ENCODE assay signal across 17 cellular contexts in genomic region chr15:95470997-95471692, GRCh38.
DNase-seq lines count a peak whose midpoint lies in the region; ATAC-seq, FAIRE-seq and TF ChIP-seq lines count a peak whose summit lies in the region.
"Had no signal": no experiment of that assay in that cellular context is flagged by ENCODE, and none has a peak within 500 bp of the region (broad histone marks: within the 10 kb centered on the region; RNA-seq: fewer than 3 reads in every experiment).

No MANE protein-coding gene starts in this region.

- no peaks in the 10 kb centered on the region for H3K9me3 Mint-ChIP-seq in activated T-cell treated with anti-CD3 and anti-CD28 coated beads, Interleukin-2, amount 50 U/mL, for 72 hours
- H3K9me3 Mint-ChIP-seq: activated naive CD4-positive, alpha-beta T cell treated with anti-CD3 and anti-CD28 coated beads, Interleukin-2, amount 10 ng/mL, durations not matched to agents 7 days and 5 days had no signal

- no peaks in the 10 kb centered on the region for H3K9me3 ChIP-seq in MG63
- H3K9me3 ChIP-seq: HAP-1 had no signal

- H3K36me3 Mint-ChIP-seq in activated T-cell treated with anti-CD3 and anti-CD28 coated beads, Interleukin-2, amount 50 U/mL, for 72 hours (ENCODE audit: insufficient read depth in 2 of 2), result no peaks in the 10 kb centered on the region
- H3K36me3 Mint-ChIP-seq: activated naive CD4-positive, alpha-beta T cell treated with anti-CD3 and anti-CD28 coated beads, Interleukin-2, amount 10 ng/mL, durations not matched to agents 7 days and 5 days had no signal

- peaks cover 6% of the 10 kb centered on the region for H3K27me3 Mint-ChIP-seq in activated T-cell treated with anti-CD3 and anti-CD28 coated beads, Interleukin-2, amount 50 U/mL, for 72 hours (ENCODE audit: low read depth)
- H3K27me3 Mint-ChIP-seq: B cell had no signal

- H3K36me3 ChIP-seq in MG63, result no peaks in the 10 kb centered on the region
- H3K36me3 ChIP-seq: HAP-1 had no signal

- H3K27me3 ChIP-seq in MG63, result no peaks in the 10 kb centered on the region

- no peak overlapping the region for H3K4me3 Mint-ChIP-seq in activated T-cell treated with anti-CD3 and anti-CD28 coated beads, Interleukin-2, amount 50 U/mL, for 72 hours
- H3K4me3 Mint-ChIP-seq: activated naive CD4-positive, alpha-beta T cell treated with anti-CD3 and anti-CD28 coated beads, Interleukin-2, amount 10 ng/mL, durations not matched to agents 7 days and 5 days; B cell had no signal

- H3K4me3 ChIP-seq in MG63 (no peak overlapping the region), choroid plexus epithelial cell (ENCODE audit: low read depth, low read length) (no peak overlapping the region)
- H3K4me3 ChIP-seq: HAP-1 had no signal

- no peak for ATAC-seq in activated T-cell treated with anti-CD3 and anti-CD28 coated beads, Interleukin-2, amount 50 U/mL, for 72 hours (replicated peaks in 1 of 2)
- ATAC-seq in GM18517 (IDR thresholded peaks at IDR 0.05; ENCODE audit: unreplicated experiment), result no peak

- no peak for TF ChIP-seq CTCF in choroid plexus epithelial cell (conservative IDR thresholded peaks at IDR 0.05; ENCODE audit: low read depth, low read length)

- DNase-seq in MG63 (peak; percentile 24), choroid plexus epithelial cell (ENCODE audit: low read depth) (peak; percentile 87), iris pigment epithelial cell (ENCODE audit: low read depth) (peak; percentile 42), smooth muscle cell of the brain vasculature (ENCODE audit: low read depth, low spot score) (peak; percentile 37), frontal cortex (ENCODE audit: low spot score in 2 of 2) (no peak), HK-2 (ENCODE audit: unreplicated experiment) (no peak)
- DNase-seq in activated T-cell treated with anti-CD3 and anti-CD28 coated beads, Interleukin-2, amount 50 U/mL, for 72 hours, result no peak
- DNase-seq: activated CD4-positive, CD25-positive, alpha-beta regulatory T cell; activated naive CD4-positive, alpha-beta T cell treated with anti-CD3 and anti-CD28 coated beads, Interleukin-2, amount 10 ng/mL, durations not matched to agents 7 days and 5 days; DMS79; erythroblast; midbrain; NCI-H146; NCI-H446 had no signal

- H3K27ac Mint-ChIP-seq in activated T-cell treated with anti-CD3 and anti-CD28 coated beads, Interleukin-2, amount 50 U/mL, for 72 hours, result no peak overlapping the region
- H3K27ac Mint-ChIP-seq: activated naive CD4-positive, alpha-beta T cell treated with anti-CD3 and anti-CD28 coated beads, Interleukin-2, amount 10 ng/mL, durations not matched to agents 7 days and 5 days; B cell had no signal

- H3K4me1 Mint-ChIP-seq in activated T-cell treated with anti-CD3 and anti-CD28 coated beads, Interleukin-2, amount 50 U/mL, for 72 hours (ENCODE audit: low read depth), result no peaks in the 10 kb centered on the region
- H3K4me1 Mint-ChIP-seq: activated naive CD4-positive, alpha-beta T cell treated with anti-CD3 and anti-CD28 coated beads, Interleukin-2, amount 10 ng/mL, durations not matched to agents 7 days and 5 days; B cell had no signal

- no peak for FAIRE-seq in frontal cortex (lab: Jason Lieb, UNC)

Comparison
In these comparisons a context has a peak if more than half of its experiments do, and no peak if none do; other contexts are left out.
1. DNase-seq: peak in MG63 (single experiment), choroid plexus epithelial cell (single experiment), iris pigment epithelial cell (single experiment) and smooth muscle cell of the brain vasculature (single experiment); none in frontal cortex (0 of 2), activated T-cell treated with anti-CD3 and anti-CD28 coated beads, Interleukin-2, amount 50 U/mL, for 72 hours (0 of 2) and HK-2 (single experiment).